Comparison of ENCODE assay signal across 9 cellular contexts in the genomic region with DNA sequence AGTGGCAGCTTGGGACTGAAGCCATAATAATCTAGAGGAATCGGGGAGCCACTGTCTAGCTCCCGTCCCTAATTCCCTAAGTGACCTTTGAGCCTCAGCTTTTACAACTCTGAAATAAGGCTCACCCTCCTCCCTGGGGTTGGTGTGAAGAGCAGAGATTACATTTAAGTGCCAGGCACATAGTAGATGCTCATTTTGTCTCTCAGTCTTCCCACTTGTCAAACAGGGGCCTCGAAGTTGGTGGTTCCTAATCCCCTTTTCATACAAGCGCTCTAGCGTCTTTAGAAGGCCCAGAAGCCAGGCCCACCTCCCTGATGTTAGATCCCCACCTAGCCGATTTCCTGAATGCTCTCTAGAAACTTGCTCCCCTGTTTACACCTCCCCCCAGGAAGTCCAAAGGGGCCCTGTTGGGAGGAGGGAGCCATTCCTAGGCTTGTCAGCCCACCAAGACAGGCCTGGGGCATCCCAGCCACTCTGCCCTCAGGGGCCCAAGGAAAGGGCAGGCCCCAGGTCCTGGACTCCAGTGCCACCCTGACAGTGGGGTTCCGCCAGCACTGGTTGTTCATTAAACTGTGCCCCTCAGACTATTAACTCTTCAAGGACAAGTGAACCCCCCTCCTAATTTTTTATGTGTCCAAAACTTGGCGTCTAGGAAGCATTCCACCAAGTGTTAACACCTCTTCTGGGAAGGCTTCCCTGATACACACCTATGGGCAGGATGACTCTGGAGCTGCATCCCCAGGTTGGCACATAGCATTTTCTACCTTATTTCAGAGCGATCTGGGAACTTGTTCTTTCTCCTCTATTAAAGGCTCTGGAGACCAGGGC. TPM values are rescaled to one million over a fixed set of nuclear protein-coding genes. Genes with fewer than 3 reads are reported as not detected.
DNase-seq lines count a peak whose midpoint lies in the region; ATAC-seq and TF ChIP-seq lines count a peak whose summit lies in the region.
"Had no signal": no experiment of that assay in that cellular context is flagged by ENCODE, and none has a peak within 500 bp of the region (broad histone marks: within the 10 kb centered on the region; RNA-seq: fewer than 3 reads in every experiment).

No MANE protein-coding gene starts in this region.

- no peaks in the 10 kb centered on the region for H4K20me1 ChIP-seq in mammary epithelial cell (ENCODE audit: insufficient read depth, low read length)

- H3K4me1 ChIP-seq in mammary epithelial cell (ENCODE audit: insufficient read depth, low read length): peaks cover 36% of the 10 kb centered on the region
- H3K4me1 ChIP-seq in duodenal mucosa (ENCODE audit: control insufficient read depth in 1 of 2, insufficient read depth in 2 of 2, low read length in 2 of 2): peaks cover 88 to 92% of the 10 kb centered on the region in 2 donors
- peaks cover 82 to 98% (median 88%) of the 10 kb centered on the region in 4 donors for H3K4me1 ChIP-seq in upper lobe of left lung

- in situ Hi-C loops in mammary epithelial cell (cut with MboI; ENCODE audit: low sequenced_read_pairs in 2 of 2): no loop called here

- CTCF ChIA-PET in MCF 10A (lab: Yijun Ruan, JAX) (interaction anchor here (0.5 to 0.6 kb wide), 2 partner anchors 108 to 554 kb away, joined by 3 read pairs; no protein-coding TSS in a partner anchor), mammary epithelial cell (lab: Charles Lee; ENCODE audit: low non-redundant PET) (no interaction called here)

- WGBS in mammary epithelial cell (ENCODE audit: low coverage, missing lambda C conversion rate): 100% methylated on average over 9 of the region's 9 CpGs
- WGBS in upper lobe of left lung, 2 donors: 64 to 77% methylated on average over 8 to 9 of the region's 9 CpGs
- 86 to 92% methylated on average over 9 of the region's 9 CpGs for WGBS in lower leg skin, 2 donors

- dilution Hi-C loops in mammary epithelial cell (cut with HindIII; ENCODE audit: low sequenced_read_pairs): loop anchor here (5.0 kb wide), 2 partner anchors 38 to 47 kb away; a partner anchor contains a TSS

- H3K9me3 Mint-ChIP-seq in MCF 10A (ENCODE audit: unreplicated experiment): no peaks in the 10 kb centered on the region
- no peaks in the 10 kb centered on the region for H3K9me3 Mint-ChIP-seq in naive thymus-derived CD8-positive, alpha-beta T cell
- H3K9me3 Mint-ChIP-seq: H9 had no signal

- H3K36me3 Mint-ChIP-seq in MCF 10A (ENCODE audit: insufficient read depth, unreplicated experiment): no peaks in the 10 kb centered on the region
- H3K36me3 Mint-ChIP-seq in naive thymus-derived CD8-positive, alpha-beta T cell: no peaks in the 10 kb centered on the region

- no peak for DNase-seq in MCF 10A (ENCODE audit: unreplicated experiment)
- DNase-seq in mammary epithelial cell: no peak
- no peak for DNase-seq in naive thymus-derived CD8-positive, alpha-beta T cell
- no peak for DNase-seq in upper lobe of left lung
- DNase-seq in lower leg skin (ENCODE audit: low spot score in 2 of 2): no peak
- no peak for DNase-seq in Ammon's horn (ENCODE audit: low spot score)
- DNase-seq in A172 (ENCODE audit: low spot score): no peak
- DNase-seq: H9 had no signal

- intact Hi-C loops in MCF 10A (cut with micrococcal nuclease): no loop called here
- intact Hi-C loops in mammary epithelial cell (cut with micrococcal nuclease): no loop called here
- intact Hi-C loops in lower leg skin (cut with DNase I; ENCODE audit: low total_unique reads): no loop called here

- peaks cover 79% of the 10 kb centered on the region for H3K79me2 ChIP-seq in mammary epithelial cell (ENCODE audit: insufficient read depth, low read length)

- H3K27ac Mint-ChIP-seq in MCF 10A (ENCODE audit: low read depth, unreplicated experiment): peak overlapping the region; percentile 67
- H3K27ac Mint-ChIP-seq in naive thymus-derived CD8-positive, alpha-beta T cell: peak overlapping the region in 8 of 10 donors; percentile 20 to 81 (median 44)

- H3K36me3 ChIP-seq in mammary epithelial cell (ENCODE audit: insufficient read depth, low read length) (no peaks in the 10 kb centered on the region), duodenal mucosa (ENCODE audit: control insufficient read depth in 1 of 2, insufficient read depth in 2 of 2, low read length in 2 of 2) (no peaks in the 10 kb centered on the region), upper lobe of left lung (peaks cover 0 to 4% (median 0%) of the 10 kb centered on the region in 4 donors)

- POLR2A ChIA-PET in MCF 10A (lab: Yijun Ruan, JAX): interaction anchor here (0.6 to 2.6 kb wide), 2 partner anchors 15 to 78 kb away, joined by 3 to 11 read pairs; no protein-coding TSS in a partner anchor
- POLR2A ChIA-PET in naive thymus-derived CD8-positive, alpha-beta T cell (lab: Charles Lee): interaction anchor here (0.6 to 8.8 kb wide), 3 partner anchors 29 to 46 kb away, joined by 6 to 122 read pairs (median 7); a partner anchor contains a TSS

- H3K4me3 Mint-ChIP-seq in MCF 10A (ENCODE audit: unreplicated experiment): no peak overlapping the region
- peak overlapping the region in 2 of 10 donors; percentile 29 to 38 for H3K4me3 Mint-ChIP-seq in naive thymus-derived CD8-positive, alpha-beta T cell
- H3K4me3 Mint-ChIP-seq: H9 had no signal

- no peak for TF ChIP-seq POLR2A in upper lobe of left lung (IDR thresholded peaks at IDR 0.05)
- no peak for TF ChIP-seq POLR2A in lower leg skin (IDR thresholded peaks at IDR 0.05)

- H3K9me3 ChIP-seq in mammary epithelial cell (replicated peaks; ENCODE audit: insufficient read depth, low read length) (no peaks in the 10 kb centered on the region), duodenal mucosa (ENCODE audit: control insufficient read depth in 1 of 2, low read length in 2 of 2) (no peaks in the 10 kb centered on the region), upper lobe of left lung (no peaks in the 10 kb centered on the region)

- H3K27me3 ChIP-seq in mammary epithelial cell (ENCODE audit: insufficient read depth, low read length) (no peaks in the 10 kb centered on the region), duodenal mucosa (ENCODE audit: control insufficient read depth in 1 of 2, insufficient read depth in 2 of 2, low read length in 2 of 2) (no peaks in the 10 kb centered on the region), upper lobe of left lung (no peaks in the 10 kb centered on the region)

- BruUV-seq in MCF 10A (replicated peaks; lab: Mats Ljungman, UMichigan) (no TSS peak), mammary epithelial cell (replicated peaks; lab: Mats Ljungman, UMichigan) (no TSS peak)

- no peak overlapping the region for H2AFZ ChIP-seq in mammary epithelial cell (ENCODE audit: low read depth, low read length)

- no peak for TF ChIP-seq EP300 in upper lobe of left lung (IDR thresholded peaks at IDR 0.05)

- H3K27me3 Mint-ChIP-seq in MCF 10A (ENCODE audit: insufficient read depth, unreplicated experiment): no peaks in the 10 kb centered on the region
- no peaks in the 10 kb centered on the region for H3K27me3 Mint-ChIP-seq in naive thymus-derived CD8-positive, alpha-beta T cell

- no peak overlapping the region for H3K27ac ChIP-seq in mammary epithelial cell (ENCODE audit: insufficient read depth, low read depth, low read length)
- H3K27ac ChIP-seq in duodenal mucosa (ENCODE audit: low read depth, low read length): peak overlapping the region; percentile 54
- H3K27ac ChIP-seq in upper lobe of left lung: peak overlapping the region; percentile 81 to 91 (median 87)

- no peak for TF ChIP-seq CTCF in MCF 10A (IDR thresholded peaks at IDR 0.05; ENCODE audit: unreplicated experiment)
- no peak for TF ChIP-seq CTCF in mammary epithelial cell (conservative IDR thresholded peaks at IDR 0.05 in 1 of 2, IDR thresholded peaks at IDR 0.05 in 1 of 2; ENCODE audit: extremely low read depth in 1 of 2, insufficient read depth in 1 of 2, low read depth in 1 of 2, low read length in 2 of 2)
- TF ChIP-seq CTCF in upper lobe of left lung (IDR thresholded peaks at IDR 0.05): no peak
- TF ChIP-seq CTCF in lower leg skin (IDR thresholded peaks at IDR 0.05): no peak

- peaks cover 39% of the 10 kb centered on the region for H3K4me1 Mint-ChIP-seq in MCF 10A (ENCODE audit: insufficient read depth, unreplicated experiment)
- H3K4me1 Mint-ChIP-seq in naive thymus-derived CD8-positive, alpha-beta T cell: peaks cover 49 to 94% (median 92%) of the 10 kb centered on the region in 4 donors

- H3K4me2 ChIP-seq in mammary epithelial cell (ENCODE audit: insufficient read depth, low read depth, low read length): no peak overlapping the region

- no peak for ATAC-seq in naive thymus-derived CD8-positive, alpha-beta T cell
- ATAC-seq in upper lobe of left lung (ENCODE audit: low FRiP score in 2 of 2): no peak

- no peak overlapping the region for H3K9ac ChIP-seq in mammary epithelial cell (ENCODE audit: insufficient read depth, low read length)
- peak overlapping the region in 1 of 2 donors; percentile 29 for H3K9ac ChIP-seq in duodenal mucosa (ENCODE audit: low read depth in 1 of 2, low read length in 2 of 2)

- H3K4me3 ChIP-seq in mammary epithelial cell (replicated peaks in 1 of 3; ENCODE audit: insufficient read depth in 1 of 3, low read depth in 2 of 3, low read length in 3 of 3) (no peak overlapping the region), duodenal mucosa (ENCODE audit: low read depth in 1 of 2, low read length in 2 of 2) (peak overlapping the region in 1 of 2 donors; percentile 1), upper lobe of left lung (no peak overlapping the region), lower leg skin (ENCODE audit: low read depth, poor library complexity, severe bottlenecking) (no peak overlapping the region)

RNA-seq across cellular contexts. Expression of a gene that starts 49.4 kb away (rescaled TPM):
- 40.0 and 46.8 TPM in 2 replicates for total RNA-seq in MCF 10A (2022)
- total RNA-seq in mammary epithelial cell: 100 to 1,000 TPM in 1 of 2 donors, 10 to 100 TPM in 1; 86.3 to 153 TPM
- 65.7 TPM for polyA plus RNA-seq in mammary epithelial cell
- polyA minus RNA-seq in mammary epithelial cell: 75.5 TPM
- total RNA-seq in naive thymus-derived CD8-positive, alpha-beta T cell: 10 to 100 TPM; 51.7 to 53.6 TPM
- 10 to 100 TPM in 2 of 3 donors, 1 to 10 TPM in 1; 9.1 to 37.3 (median 20.5) TPM for polyA plus RNA-seq in naive thymus-derived CD8-positive, alpha-beta T cell
- 100 to 1,000 TPM in 1 of 6 donors, 10 to 100 TPM in 5; 55.8 to 120 (median 74.8) TPM for total RNA-seq in upper lobe of left lung
- 10 to 100 TPM; 37.1 to 68.9 (median 48.3) TPM for total RNA-seq in lower leg skin
- 65.8 and 66.3 TPM in 2 replicates for total RNA-seq in A172 (2014; rRNA removed; shearing (Covaris generic))
